In the genomic region with DNA sequence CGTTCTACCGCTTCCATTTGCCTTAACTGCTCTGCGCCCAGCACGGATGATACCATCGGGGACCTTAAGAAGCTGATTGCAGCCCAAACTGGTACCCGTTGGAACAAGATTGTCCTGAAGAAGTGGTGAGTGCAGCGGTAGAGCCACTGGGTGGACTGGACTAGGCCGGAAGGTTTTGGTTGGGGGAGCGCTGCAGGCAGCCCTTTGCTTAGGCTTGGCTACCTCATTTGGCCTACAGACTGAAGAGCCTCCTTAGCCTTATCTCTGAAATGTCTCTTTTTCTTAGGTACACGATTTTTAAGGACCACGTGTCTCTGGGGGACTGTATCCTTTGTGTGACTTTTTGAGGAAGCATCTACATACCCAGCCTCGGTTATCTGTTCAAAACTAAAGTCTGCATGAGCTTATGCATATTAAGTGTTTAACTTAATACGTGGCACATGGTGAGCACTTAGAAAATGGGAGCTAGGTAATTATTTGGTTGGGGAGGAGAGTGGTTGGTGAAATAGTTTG, we compare ENCODE assay signal across 8 cellular contexts. TPM values are rescaled to one million over a fixed set of nuclear protein-coding genes. Genes with fewer than 3 reads are reported as not detected.
A peak's percentile ranks its signal among the peaks of the same experiment; 100 is the strongest.
DNase-seq lines count a peak whose midpoint lies in the region; ATAC-seq, FAIRE-seq and TF ChIP-seq lines count a peak whose summit lies in the region.

No MANE protein-coding gene starts in this region.

- in situ Hi-C loops in GM13976 (cut with MboI; ENCODE audit: low sequenced_read_pairs, unreplicated experiment), result no loop called here

- H3K4me3 Mint-ChIP-seq in IgD-negative memory B cell (peak overlapping the region; percentile 97 to 100 (median 99)), MCF 10A (ENCODE audit: unreplicated experiment) (peak overlapping the region; percentile 90)

- H3K4me1 ChIP-seq in A549 (peaks cover 9% of the 10 kb centered on the region; the same call in 2 of the 3 replicates), mucosa of descending colon (ENCODE audit: low read depth) (peaks cover 20% of the 10 kb centered on the region)

- H3K36me3 Mint-ChIP-seq in IgD-negative memory B cell (peaks cover 9% of the 10 kb centered on the region), MCF 10A (ENCODE audit: insufficient read depth, unreplicated experiment) (peaks cover 20% of the 10 kb centered on the region)

- peak overlapping the region; percentile 86 to 91 for H3K27ac ChIP-seq in A549

- no peaks in the 10 kb centered on the region for H3K36me3 ChIP-seq in mucosa of descending colon (ENCODE audit: low read depth)

- TF ChIP-seq POLR2A in A549 (IDR thresholded peaks at IDR 0.05; ENCODE audit: low read length), result no peak

- TF ChIP-seq CTCF in A549 (IDR thresholded peaks at IDR 0.05) (no peak), MCF 10A (IDR thresholded peaks at IDR 0.05; ENCODE audit: unreplicated experiment) (no peak), mucosa of descending colon (IDR thresholded peaks at IDR 0.05) (no peak), GM13976 (IDR thresholded peaks at IDR 0.05; ENCODE audit: borderline replicate concordance, control extremely low read depth, extremely low read depth, insufficient read depth, missing control alignments) (no peak)

- no peak for TF ChIP-seq EP300 in A549 (IDR thresholded peaks at IDR 0.05)

- TF ChIP-seq RAD21 in A549 (conservative IDR thresholded peaks at IDR 0.05 in 1 of 2, IDR thresholded peaks at IDR 0.05 in 1 of 2), result no peak

- H3K4me3 ChIP-seq in A549 (peak overlapping the region; percentile 67), mucosa of descending colon (peak overlapping the region; percentile 82)

- CTCF ChIA-PET in A549 (lab: Yijun Ruan, JAX), result interaction anchor here (0.6 kb wide), 1 partner anchor 55 kb away, joined by 4 read pairs; no protein-coding TSS in a partner anchor
- CTCF ChIA-PET in MCF 10A (lab: Yijun Ruan, JAX), result interaction anchor here (0.5 to 1.1 kb wide), 4 partner anchors 19 to 695 kb away, joined by 3 to 5 read pairs (median 4); no protein-coding TSS in a partner anchor

- ATAC-seq in A549 (no peak; a peak in 1 of 6 replicates), mucosa of descending colon (no peak)

- H3K9me3 Mint-ChIP-seq in IgD-negative memory B cell (no peaks in the 10 kb centered on the region), MCF 10A (ENCODE audit: unreplicated experiment) (no peaks in the 10 kb centered on the region)

- H3K27me3 Mint-ChIP-seq in IgD-negative memory B cell, result no peaks in the 10 kb centered on the region
- H3K27me3 Mint-ChIP-seq in MCF 10A (ENCODE audit: insufficient read depth, unreplicated experiment), result no peaks in the 10 kb centered on the region

- peak overlapping the region; percentile 95 for H3K4me2 ChIP-seq in A549

- whole genome bisulfite sequencing in A549 (ENCODE audit: missing lambda C conversion rate), result 41% methylated on average over 13 of the region's 13 CpGs

- POLR2A ChIA-PET in A549 (lab: Yijun Ruan, JAX), result interaction anchor here (0.5 to 2.0 kb wide), 2 partner anchors 10 to 63 kb away, joined by 5 to 11 read pairs; a partner anchor contains a TSS
- POLR2A ChIA-PET in MCF 10A (lab: Yijun Ruan, JAX), result interaction anchor here (0.9 to 3.3 kb wide), 9 partner anchors 9 to 551 kb away, joined by 4 to 33 read pairs (median 11); a partner anchor contains a TSS

- H3K4me1 Mint-ChIP-seq in IgD-negative memory B cell (peaks cover 18 to 21% (median 19%) of the 10 kb centered on the region in 3 donors), MCF 10A (ENCODE audit: insufficient read depth, unreplicated experiment) (peaks cover 6% of the 10 kb centered on the region)

- H3K27ac Mint-ChIP-seq in IgD-negative memory B cell, result peak overlapping the region; percentile 41 to 93 (median 86)
- peak overlapping the region; percentile 97 for H3K27ac Mint-ChIP-seq in MCF 10A (ENCODE audit: low read depth, unreplicated experiment)

- H3K9me3 ChIP-seq in A549 (no peaks in the 10 kb centered on the region), mucosa of descending colon (no peaks in the 10 kb centered on the region)

- BruUV-seq in MCF 10A (replicated peaks; lab: Mats Ljungman, UMichigan), result TSS peak; percentile 52

- intact Hi-C loops in MCF 10A (cut with micrococcal nuclease), result no loop called here
- intact Hi-C loops in mucosa of descending colon (cut with DNase I, micrococcal nuclease), result no loop called here

- DNase-seq in A549 (ENCODE audit: low read depth in 1 of 2, low spot score in 1 of 2) (no peak), MCF 10A (ENCODE audit: unreplicated experiment) (no peak), mucosa of descending colon (no peak), NCI-H446 treated with DMSO at 0.1 percent for 48 hours (lab: John Stamatoyannopoulos, UW) (no peak), GOT3 (lab: John Stamatoyannopoulos, UW) (no peak), GM13976 (ENCODE audit: low spot score) (no peak), GM19239 (ENCODE audit: insufficient read length, low spot score) (no peak)

- FAIRE-seq in A549 (lab: Jason Lieb, UNC) (no peak), GM19239 (lab: Jason Lieb, UNC) (no peak)

TF ChIP-seq in A549, 52 proteins besides CTCF, POLR2A, EP300 and RAD21:
- TF ChIP-seq POLR2AphosphoS2 (conservative IDR thresholded peaks at IDR 0.05; ENCODE audit: low read length), result no peak
- TF ChIP-seq TFCP2L1 (CRISPR knock-in tag; IDR thresholded peaks at IDR 0.05), result no peak
- TF ChIP-seq ESRRA (IDR thresholded peaks at IDR 0.05; ENCODE audit: borderline replicate concordance, low read length), result no peak
- no peak for TF ChIP-seq HOXB5 (CRISPR knock-in tag; IDR thresholded peaks at IDR 0.05)
- TF ChIP-seq EHMT2 (IDR thresholded peaks at IDR 0.05; ENCODE audit: low read depth), result no peak
- no peak for TF ChIP-seq CBX2 (IDR thresholded peaks at IDR 0.05; ENCODE audit: borderline replicate concordance, low read depth)
- no peak for TF ChIP-seq FOSL2 (IDR thresholded peaks at IDR 0.05)
- no peak for TF ChIP-seq FOSL2 (CRISPR knock-in tag; IDR thresholded peaks at IDR 0.05)
- TF ChIP-seq, protein P1, sequence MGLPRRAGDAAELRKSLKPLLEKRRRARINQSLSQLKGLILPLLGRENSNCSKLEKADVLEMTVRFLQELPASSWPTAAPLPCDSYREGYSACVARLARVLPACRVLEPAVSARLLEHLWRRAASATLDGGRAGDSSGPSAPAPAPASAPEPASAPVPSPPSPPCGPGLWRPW (IDR thresholded peaks at IDR 0.05), result no peak

RNA-seq across cellular contexts. Expression of a gene that starts 0.9 kb away (rescaled TPM):
- 461 and 519 TPM in 2 replicates for polyA plus RNA-seq in A549 (2011; rRNA removed)
- polyA plus RNA-seq in A549 (2012; cell fraction: cytosol; rRNA removed), result 707 and 1,156 TPM in 2 replicates
- 278 and 615 TPM in 2 replicates for polyA plus RNA-seq in A549 (2012; cell fraction: nucleus; rRNA removed)
- 451 to 474 TPM (median 460 TPM) in 3 replicates for polyA plus RNA-seq in A549 (2017; fragmentation: RNase III; extraction: RNeasy Plus Mini Kit Qiagen cat#74134 plus additional on column Dnase treatment)
- 61.9 and 69.7 TPM in 2 replicates for polyA minus RNA-seq in A549 (2011; rRNA and poly(A)+ RNA removed)
- 592 TPM for polyA plus RNA-seq in IgD-negative memory B cell
- 302 and 374 TPM in 2 replicates for total RNA-seq in MCF 10A (2022)
- total RNA-seq in mucosa of descending colon, result 100 to 1,000 TPM; 244 to 293 (median 271) TPM

RNA-seq across cellular contexts. Expression of a gene that starts 6.5 kb away (rescaled TPM):
- 20.5 and 30.0 TPM in 2 replicates for polyA plus RNA-seq in A549 (2011; rRNA removed)
- polyA plus RNA-seq in A549 (2012; cell fraction: cytosol; rRNA removed), result 109 and 135 TPM in 2 replicates
- polyA plus RNA-seq in A549 (2012; cell fraction: nucleus; rRNA removed), result 99.3 and 107 TPM in 2 replicates
- 56.6 to 61.0 TPM (median 58.5 TPM) in 3 replicates for polyA plus RNA-seq in A549 (2017; fragmentation: RNase III; extraction: RNeasy Plus Mini Kit Qiagen cat#74134 plus additional on column Dnase treatment)
- 10.6 and 11.9 TPM in 2 replicates for polyA minus RNA-seq in A549 (2011; rRNA and poly(A)+ RNA removed)
- 77.4 TPM for polyA plus RNA-seq in IgD-negative memory B cell
- total RNA-seq in MCF 10A (2022), result 54.6 and 61.4 TPM in 2 replicates
- total RNA-seq in mucosa of descending colon, result 10 to 100 TPM; 44.5 to 64.2 (median 52.5) TPM

RNA-seq across cellular contexts. Expression of a gene that starts 9.7 kb away (rescaled TPM):
- polyA plus RNA-seq in A549 (2011; rRNA removed), result 10.3 and 12.3 TPM in 2 replicates
- 16.8 and 25.2 TPM in 2 replicates for polyA plus RNA-seq in A549 (2012; cell fraction: cytosol; rRNA removed)
- polyA plus RNA-seq in A549 (2012; cell fraction: nucleus; rRNA removed), result 51.0 and 75.3 TPM in 2 replicates
- polyA plus RNA-seq in A549 (2017; fragmentation: RNase III; extraction: RNeasy Plus Mini Kit Qiagen cat#74134 plus additional on column Dnase treatment), result 10.5 to 11.9 TPM (median 10.5 TPM) in 3 replicates
- polyA minus RNA-seq in A549 (2011; rRNA and poly(A)+ RNA removed), result 7.4 TPM in 2 replicates
- polyA plus RNA-seq in IgD-negative memory B cell, result 10.4 TPM
- 27.4 and 30.8 TPM in 2 replicates for total RNA-seq in MCF 10A (2022)
- total RNA-seq in mucosa of descending colon, result 10 to 100 TPM; 25.7 to 36.1 (median 31.3) TPM
